ENCODE assay signal across 19 cellular contexts in genomic region chr2:85713836-85714235, GRCh38. TPM values are rescaled to one million over a fixed set of nuclear protein-coding genes. Genes with fewer than 3 reads are reported as not detected.
DNase-seq lines count a peak whose midpoint lies in the region; ATAC-seq lines count a peak whose summit lies in the region.
"Had no signal": no experiment of that assay in that cellular context is flagged by ENCODE, and none has a peak within 500 bp of the region (broad histone marks: within the 10 kb centered on the region; RNA-seq: fewer than 3 reads in every experiment).

No MANE protein-coding gene starts in this region.

- H3K27ac Mint-ChIP-seq in stimulated activated effector memory CD8-positive, alpha-beta T cell treated with anti-CD3 and anti-CD28 coated beads, Interleukin-12 subunit alpha, Interleukin-12 subunit beta, amount 100 ng/mL, for 72 hours = peak overlapping the region; percentile 56
- H3K27ac Mint-ChIP-seq: activated naive CD8-positive, alpha-beta T cell treated with anti-CD3 and anti-CD28 coated beads, Interleukin-2, amount 50 U/mL, for 24 hours; CD4-positive, alpha-beta T cell; nephron progenitor cell; stimulated activated naive B cell treated with anti-CD40 and anti-IgM and Interleukin-4, amounts not matched to agents 10 μg/mL and 1 μg/mL and 100 μg/mL, for 72 hours had no signal

- H3K27me3 Mint-ChIP-seq in activated T-cell treated with anti-CD3 and anti-CD28 coated beads, Interleukin-2, amount 50 U/mL, for 4 hours (ENCODE audit: low read depth) = peaks cover 1% of the 10 kb centered on the region
- H3K27me3 Mint-ChIP-seq: CD4-positive, alpha-beta T cell had no signal

- no peak overlapping the region for H3K4me3 Mint-ChIP-seq in stimulated activated effector memory CD8-positive, alpha-beta T cell treated with anti-CD3 and anti-CD28 coated beads, Interleukin-12 subunit alpha, Interleukin-12 subunit beta, amount 100 ng/mL, for 72 hours
- no peak overlapping the region for H3K4me3 Mint-ChIP-seq in activated T-cell treated with anti-CD3 and anti-CD28 coated beads, Interleukin-2, amount 50 U/mL, for 4 hours
- H3K4me3 Mint-ChIP-seq: activated naive CD8-positive, alpha-beta T cell treated with anti-CD3 and anti-CD28 coated beads, Interleukin-2, amount 50 U/mL, for 24 hours; CD4-positive, alpha-beta T cell; nephron progenitor cell; stimulated activated naive B cell treated with anti-CD40 and anti-IgM and Interleukin-4, amounts not matched to agents 10 μg/mL and 1 μg/mL and 100 μg/mL, for 72 hours had no signal

- H3K4me1 Mint-ChIP-seq in stimulated activated effector memory CD8-positive, alpha-beta T cell treated with anti-CD3 and anti-CD28 coated beads, Interleukin-12 subunit alpha, Interleukin-12 subunit beta, amount 100 ng/mL, for 72 hours = peaks cover 6% of the 10 kb centered on the region
- H3K4me1 Mint-ChIP-seq in activated T-cell treated with anti-CD3 and anti-CD28 coated beads, Interleukin-2, amount 50 U/mL, for 4 hours (ENCODE audit: low read depth) = peaks cover 8% of the 10 kb centered on the region
- H3K4me1 Mint-ChIP-seq: activated naive CD8-positive, alpha-beta T cell treated with anti-CD3 and anti-CD28 coated beads, Interleukin-2, amount 50 U/mL, for 24 hours had no signal

- no peaks in the 10 kb centered on the region for H3K36me3 Mint-ChIP-seq in stimulated activated effector memory CD8-positive, alpha-beta T cell treated with anti-CD3 and anti-CD28 coated beads, Interleukin-12 subunit alpha, Interleukin-12 subunit beta, amount 100 ng/mL, for 72 hours
- H3K36me3 Mint-ChIP-seq in activated T-cell treated with anti-CD3 and anti-CD28 coated beads, Interleukin-2, amount 50 U/mL, for 4 hours (ENCODE audit: insufficient read depth) = no peaks in the 10 kb centered on the region
- H3K36me3 Mint-ChIP-seq: stimulated activated naive B cell treated with anti-CD40 and anti-IgM and Interleukin-4, amounts not matched to agents 10 μg/mL and 1 μg/mL and 100 μg/mL, for 72 hours had no signal

- H3K9me3 Mint-ChIP-seq in stimulated activated effector memory CD8-positive, alpha-beta T cell treated with anti-CD3 and anti-CD28 coated beads, Interleukin-12 subunit alpha, Interleukin-12 subunit beta, amount 100 ng/mL, for 72 hours = no peaks in the 10 kb centered on the region
- no peaks in the 10 kb centered on the region for H3K9me3 Mint-ChIP-seq in activated T-cell treated with anti-CD3 and anti-CD28 coated beads, Interleukin-2, amount 50 U/mL, for 4 hours
- H3K9me3 Mint-ChIP-seq: activated naive CD8-positive, alpha-beta T cell treated with anti-CD3 and anti-CD28 coated beads, Interleukin-2, amount 50 U/mL, for 24 hours; CD4-positive, alpha-beta T cell; nephron progenitor cell; stimulated activated naive B cell treated with anti-CD40 and anti-IgM and Interleukin-4, amounts not matched to agents 10 μg/mL and 1 μg/mL and 100 μg/mL, for 72 hours had no signal

- no peak for ATAC-seq in stimulated activated effector memory CD8-positive, alpha-beta T cell treated with anti-CD3 and anti-CD28 coated beads, Interleukin-12 subunit alpha, Interleukin-12 subunit beta, amount 100 ng/mL, for 72 hours
- ATAC-seq in activated T-cell treated with anti-CD3 and anti-CD28 coated beads, Interleukin-2, amount 50 U/mL, for 4 hours = no peak
- ATAC-seq: activated naive CD8-positive, alpha-beta T cell treated with anti-CD3 and anti-CD28 coated beads, Interleukin-2, amount 50 U/mL, for 24 hours; K562; stimulated activated naive B cell treated with anti-CD40 and anti-IgM and Interleukin-4, amounts not matched to agents 10 μg/mL and 1 μg/mL and 100 μg/mL, for 72 hours had no signal

- DNase-seq in NCI-H1417 (lab: John Stamatoyannopoulos, UW) (peak; percentile 13 to 89 (median 69)), NCI-H1417 treated with DMSO at 0.1 percent for 48 hours (lab: John Stamatoyannopoulos, UW) (no peak), NCI-H2029 treated with DMSO at 0.1 percent for 48 hours (lab: John Stamatoyannopoulos, UW) (peak; percentile 94), ecto neural progenitor cell (ENCODE audit: low spot score) (peak; percentile 27), SKM-1 treated with dmso at 0.1 percent for 144 hours (lab: John Stamatoyannopoulos, UW; ENCODE audit: unreplicated experiment) (no peak)
- no peak for DNase-seq in stimulated activated effector memory CD8-positive, alpha-beta T cell treated with anti-CD3 and anti-CD28 coated beads, Interleukin-12 subunit alpha, Interleukin-12 subunit beta, amount 100 ng/mL, for 72 hours (ENCODE audit: low spot score in 2 of 2)
- no peak for DNase-seq in activated naive CD4-positive, alpha-beta T cell treated with anti-CD3 and anti-CD28 coated beads, Interleukin-2, amount 50 U/mL, for 16 hours
- no peak for DNase-seq in activated T-cell treated with anti-CD3 and anti-CD28 coated beads, Interleukin-2, amount 50 U/mL, for 4 hours
- DNase-seq: activated naive CD8-positive, alpha-beta T cell treated with anti-CD3 and anti-CD28 coated beads, Interleukin-2, amount 50 U/mL, for 24 hours; cerebellar nuclear complex; GF-D8; glutamatergic neuron; NCI-H2081 treated with DMSO at 0.1 percent for 48 hours; nephron progenitor cell; SK-N-SH; stimulated activated naive B cell treated with anti-CD40 and anti-IgM and Interleukin-4, amounts not matched to agents 10 μg/mL and 1 μg/mL and 100 μg/mL, for 72 hours; WERI-Rb-1 had no signal

RNA-seq across cellular contexts. Expression of gene GNLY, which starts 19.7 kb away (rescaled TPM):
- total RNA-seq in activated T-cell treated with anti-CD3 and anti-CD28 coated beads, Interleukin-2, amount 50 U/mL, for 4 hours = 10 to 100 TPM in 2 of 3 donors, 1 to 10 TPM in 1; 4.3 to 26.5 (median 15.0) TPM
- total RNA-seq: K562 had no signal

RNA-seq across cellular contexts. Expression of gene ATOH8, which starts 40.0 kb away (rescaled TPM):
- not detected for total RNA-seq in activated T-cell treated with anti-CD3 and anti-CD28 coated beads, Interleukin-2, amount 50 U/mL, for 4 hours
- total RNA-seq: CD4-positive, alpha-beta T cell; K562 had no signal

RNA-seq across cellular contexts. Expression of gene SFTPB, which starts 45.8 kb away (rescaled TPM):
- 1 to 10 TPM; 3.8 to 5.7 (median 5.0) TPM for total RNA-seq in activated T-cell treated with anti-CD3 and anti-CD28 coated beads, Interleukin-2, amount 50 U/mL, for 4 hours
- total RNA-seq: CD4-positive, alpha-beta T cell had no signal

Comparison
In these comparisons a context has a peak if more than half of its experiments do, and no peak if none do; other contexts are left out.
1. DNase-seq: peak in NCI-H1417 (3 of 3), NCI-H2029 treated with DMSO at 0.1 percent for 48 hours (single experiment) and ecto neural progenitor cell (single experiment); none in NCI-H1417 treated with DMSO at 0.1 percent for 48 hours (single experiment), stimulated activated effector memory CD8-positive, alpha-beta T cell treated with anti-CD3 and anti-CD28 coated beads, Interleukin-12 subunit alpha, Interleukin-12 subunit beta, amount 100 ng/mL, for 72 hours (0 of 2), activated naive CD4-positive, alpha-beta T cell treated with anti-CD3 and anti-CD28 coated beads, Interleukin-2, amount 50 U/mL, for 16 hours (single experiment), activated T-cell treated with anti-CD3 and anti-CD28 coated beads, Interleukin-2, amount 50 U/mL, for 4 hours (single experiment) and SKM-1 treated with dmso at 0.1 percent for 144 hours (single experiment).